1 cellular context compared by ENCODE assay signal in the genomic region with DNA sequence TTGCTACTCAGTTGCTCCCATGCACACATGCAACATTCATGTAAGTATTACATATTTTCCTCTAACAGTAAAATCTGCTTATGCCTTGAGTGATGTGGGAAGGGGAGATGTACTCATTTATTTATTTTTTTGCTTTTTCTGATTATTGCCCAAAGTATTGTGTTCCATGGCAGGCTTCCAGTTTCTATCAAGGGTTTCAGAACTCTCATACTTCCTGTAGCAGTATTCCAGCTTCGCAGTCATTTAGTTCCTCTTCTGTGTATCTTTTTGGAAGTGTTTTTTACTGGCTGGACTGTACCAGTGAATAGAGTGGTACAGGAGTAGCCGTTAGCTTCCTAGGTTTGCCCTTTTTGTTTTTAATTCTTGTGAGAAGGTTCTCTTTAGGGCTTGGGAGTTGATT.
TF ChIP-seq lines count a peak whose summit lies in the region.

No MANE protein-coding gene starts in this region.

TF ChIP-seq in WTC11, 78 proteins besides CTCF, POLR2A, EP300 and RAD21 (continued from another document):
- TF ChIP-seq, protein P1, sequence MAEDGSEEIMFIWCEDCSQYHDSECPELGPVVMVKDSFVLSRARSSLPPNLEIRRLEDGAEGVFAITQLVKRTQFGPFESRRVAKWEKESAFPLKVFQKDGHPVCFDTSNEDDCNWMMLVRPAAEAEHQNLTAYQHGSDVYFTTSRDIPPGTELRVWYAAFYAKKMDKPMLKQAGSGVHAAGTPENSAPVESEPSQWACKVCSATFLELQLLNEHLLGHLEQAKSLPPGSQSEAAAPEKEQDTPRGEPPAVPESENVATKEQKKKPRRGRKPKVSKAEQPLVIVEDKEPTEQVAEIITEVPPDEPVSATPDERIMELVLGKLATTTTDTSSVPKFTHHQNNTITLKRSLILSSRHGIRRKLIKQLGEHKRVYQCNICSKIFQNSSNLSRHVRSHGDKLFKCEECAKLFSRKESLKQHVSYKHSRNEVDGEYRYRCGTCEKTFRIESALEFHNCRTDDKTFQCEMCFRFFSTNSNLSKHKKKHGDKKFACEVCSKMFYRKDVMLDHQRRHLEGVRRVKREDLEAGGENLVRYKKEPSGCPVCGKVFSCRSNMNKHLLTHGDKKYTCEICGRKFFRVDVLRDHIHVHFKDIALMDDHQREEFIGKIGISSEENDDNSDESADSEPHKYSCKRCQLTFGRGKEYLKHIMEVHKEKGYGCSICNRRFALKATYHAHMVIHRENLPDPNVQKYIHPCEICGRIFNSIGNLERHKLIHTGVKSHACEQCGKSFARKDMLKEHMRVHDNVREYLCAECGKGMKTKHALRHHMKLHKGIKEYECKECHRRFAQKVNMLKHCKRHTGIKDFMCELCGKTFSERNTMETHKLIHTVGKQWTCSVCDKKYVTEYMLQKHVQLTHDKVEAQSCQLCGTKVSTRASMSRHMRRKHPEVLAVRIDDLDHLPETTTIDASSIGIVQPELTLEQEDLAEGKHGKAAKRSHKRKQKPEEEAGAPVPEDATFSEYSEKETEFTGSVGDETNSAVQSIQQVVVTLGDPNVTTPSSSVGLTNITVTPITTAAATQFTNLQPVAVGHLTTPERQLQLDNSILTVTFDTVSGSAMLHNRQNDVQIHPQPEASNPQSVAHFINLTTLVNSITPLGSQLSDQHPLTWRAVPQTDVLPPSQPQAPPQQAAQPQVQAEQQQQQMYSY (CRISPR knock-in tag; IDR thresholded peaks at IDR 0.05): no peak
TF ChIP-seq in WTC11: peak in this region for 0.
